Comparison of ENCODE assay signal across 21 cellular contexts in the genomic region with DNA sequence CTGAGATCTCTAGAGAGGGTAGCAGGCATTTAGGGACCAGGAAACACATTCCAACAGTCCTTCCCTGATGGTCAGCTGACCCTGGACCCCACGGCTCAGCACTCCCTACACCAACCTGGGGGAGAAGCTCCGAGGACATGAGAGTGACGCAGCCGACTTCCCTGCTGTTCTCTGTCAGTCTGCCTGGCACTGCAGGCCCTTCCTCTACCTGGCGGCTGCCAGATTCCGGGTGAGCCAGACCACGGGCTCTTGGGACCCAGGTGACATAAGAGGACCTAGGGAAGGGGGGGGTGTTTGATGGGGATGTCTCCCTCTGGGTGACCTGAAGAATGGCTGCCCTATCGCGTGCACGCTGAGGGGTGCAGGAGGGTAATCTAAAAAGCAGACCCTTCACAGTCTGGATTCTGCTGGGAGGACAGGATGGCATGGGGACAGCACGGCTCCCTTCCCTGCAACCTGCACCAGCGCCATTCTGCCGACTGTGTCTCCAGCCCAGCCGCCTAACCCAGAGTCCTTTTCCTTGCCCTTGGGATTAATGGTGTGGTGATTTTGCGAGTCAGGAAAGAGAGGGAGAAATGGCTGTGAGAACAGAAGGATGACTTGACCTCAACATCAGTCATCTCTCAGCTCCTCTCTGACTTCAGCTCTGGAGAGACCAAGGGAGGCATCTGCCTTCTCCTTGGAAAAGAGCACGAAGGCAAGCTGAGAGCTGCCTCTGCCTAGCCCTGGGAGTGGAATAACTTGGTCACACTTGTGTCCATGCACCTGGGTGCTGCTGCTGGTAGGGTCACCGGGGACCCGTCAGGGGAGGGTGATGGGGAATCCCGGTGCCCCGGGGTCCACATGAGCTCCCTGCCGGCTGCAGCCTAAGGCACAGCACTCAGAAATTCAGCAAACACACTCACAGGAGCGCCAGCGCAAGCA.
DNase-seq lines count a peak whose midpoint lies in the region; ATAC-seq, FAIRE-seq and TF ChIP-seq lines count a peak whose summit lies in the region.
"Had no signal": no experiment of that assay in that cellular context is flagged by ENCODE, and none has a peak within 500 bp of the region (broad histone marks: within the 10 kb centered on the region; RNA-seq: fewer than 3 reads in every experiment).

No MANE protein-coding gene starts in this region.

- H3K27me3 Mint-ChIP-seq in Caco-2 (ENCODE audit: insufficient read depth, unreplicated experiment), result no peaks in the 10 kb centered on the region
- H3K27me3 Mint-ChIP-seq in astrocyte (ENCODE audit: low read depth, unreplicated experiment), result peaks cover 8% of the 10 kb centered on the region
- H3K27me3 Mint-ChIP-seq: activated CD4-positive, alpha-beta memory T cell treated with anti-CD3 and anti-CD28 coated beads, Interleukin-2, amount 10 ng/mL, durations not matched to agents 7 days and 5 days; activated T-helper 17 cell treated with anti-CD3 and anti-CD28 coated beads, Interleukin-2, amount 50 U/mL, for 72 hours had no signal

- TF ChIP-seq POLR2A in sigmoid colon (IDR thresholded peaks at IDR 0.05), result no peak

- H3K27me3 ChIP-seq in Caco-2 (replicated peaks; ENCODE audit: control insufficient read depth, insufficient read depth, low read length), result no peaks in the 10 kb centered on the region
- H3K27me3 ChIP-seq in astrocyte (ENCODE audit: insufficient read depth, low read length), result no peaks in the 10 kb centered on the region
- H3K27me3 ChIP-seq in lower lobe of right lung (ENCODE audit: low read depth), result no peaks in the 10 kb centered on the region
- no peaks in the 10 kb centered on the region for H3K27me3 ChIP-seq in sigmoid colon
- H3K27me3 ChIP-seq: esophagus squamous epithelium had no signal

- POLR2A ChIA-PET in Caco-2 (lab: Charles Lee), result no interaction called here

- H3K4me1 Mint-ChIP-seq in Caco-2 (ENCODE audit: low read depth, unreplicated experiment), result peaks cover 6% of the 10 kb centered on the region
- H3K4me1 Mint-ChIP-seq in astrocyte (ENCODE audit: low read depth, unreplicated experiment), result peaks cover 11% of the 10 kb centered on the region
- H3K4me1 Mint-ChIP-seq: activated CD4-positive, alpha-beta memory T cell treated with anti-CD3 and anti-CD28 coated beads, Interleukin-2, amount 10 ng/mL, durations not matched to agents 7 days and 5 days; activated T-helper 17 cell treated with anti-CD3 and anti-CD28 coated beads, Interleukin-2, amount 50 U/mL, for 72 hours; stimulated activated memory B cell treated with anti-CD40 and anti-IgM and Interleukin-4, amounts not matched to agents 10 μg/mL and 1 μg/mL and 100 μg/mL, for 72 hours had no signal

- CTCF ChIA-PET in Caco-2 (lab: Charles Lee), result no interaction called here

- no peaks in the 10 kb centered on the region for H3K79me2 ChIP-seq in astrocyte (ENCODE audit: insufficient read depth, low read length)

- peaks cover 7% of the 10 kb centered on the region for H4K20me1 ChIP-seq in astrocyte (ENCODE audit: insufficient read depth, low read length)

- peak in 1 of 2 donors; percentile 40 for ATAC-seq in lower lobe of right lung
- ATAC-seq in HG02884 (IDR thresholded peaks at IDR 0.05; ENCODE audit: unreplicated experiment), result no peak
- ATAC-seq in GM18870 (IDR thresholded peaks at IDR 0.05; ENCODE audit: unreplicated experiment), result no peak
- ATAC-seq: activated T-helper 17 cell treated with anti-CD3 and anti-CD28 coated beads, Interleukin-2, amount 50 U/mL, for 72 hours; left lobe of liver; stimulated activated memory B cell treated with anti-CD40 and anti-IgM and Interleukin-4, amounts not matched to agents 10 μg/mL and 1 μg/mL and 100 μg/mL, for 72 hours had no signal

- peak overlapping the region; percentile 66 for H3K4me2 ChIP-seq in astrocyte (ENCODE audit: low read length)

- H3K4me3 Mint-ChIP-seq in Caco-2 (ENCODE audit: unreplicated experiment) (peak overlapping the region; percentile 71), astrocyte (ENCODE audit: unreplicated experiment) (no peak overlapping the region)
- H3K4me3 Mint-ChIP-seq: activated CD4-positive, alpha-beta memory T cell treated with anti-CD3 and anti-CD28 coated beads, Interleukin-2, amount 10 ng/mL, durations not matched to agents 7 days and 5 days; activated T-helper 17 cell treated with anti-CD3 and anti-CD28 coated beads, Interleukin-2, amount 50 U/mL, for 72 hours; stimulated activated memory B cell treated with anti-CD40 and anti-IgM and Interleukin-4, amounts not matched to agents 10 μg/mL and 1 μg/mL and 100 μg/mL, for 72 hours had no signal

- no TSS peak for BruUV-seq in Caco-2 (replicated peaks; lab: Mats Ljungman, UMichigan)

- H3K27ac ChIP-seq in astrocyte (ENCODE audit: low read depth, low read length) (no peak overlapping the region), lower lobe of right lung (no peak overlapping the region), sigmoid colon (peak overlapping the region; percentile 73 to 89 (median 84)), coronary artery (peak overlapping the region in 1 of 2 donors; percentile 84)
- H3K27ac ChIP-seq: skin epidermis had no signal

- H2AFZ ChIP-seq in astrocyte (ENCODE audit: low read depth, low read length), result no peak overlapping the region

- no peak for TF ChIP-seq EP300 in sigmoid colon (IDR thresholded peaks at IDR 0.05)

- H3K4me1 ChIP-seq in Caco-2 (peaks cover 16% of the 10 kb centered on the region), astrocyte (ENCODE audit: insufficient read depth, low read length) (peaks cover 17% of the 10 kb centered on the region), lower lobe of right lung (no peaks in the 10 kb centered on the region), sigmoid colon (peaks cover 0 to 68% (median 66%) of the 10 kb centered on the region in 4 donors)

- H3K36me3 ChIP-seq in Caco-2 (ENCODE audit: control insufficient read depth, insufficient read depth, low read length), result no peaks in the 10 kb centered on the region
- no peaks in the 10 kb centered on the region for H3K36me3 ChIP-seq in astrocyte (ENCODE audit: insufficient read depth, low read length)
- no peaks in the 10 kb centered on the region for H3K36me3 ChIP-seq in lower lobe of right lung
- H3K36me3 ChIP-seq in sigmoid colon, result peaks cover 0 to 3% (median 0%) of the 10 kb centered on the region in 4 donors
- H3K36me3 ChIP-seq: esophagus squamous epithelium had no signal

- H3K4me3 ChIP-seq in Caco-2 (ENCODE audit: low read depth, low read length), result no peak overlapping the region
- no peak overlapping the region for H3K4me3 ChIP-seq in astrocyte (ENCODE audit: insufficient read depth, low read depth, low read length)
- H3K4me3 ChIP-seq in lower lobe of right lung, result peak overlapping the region; percentile 11
- peak overlapping the region in 3 of 4 donors; percentile 19 to 36 (median 30) for H3K4me3 ChIP-seq in sigmoid colon
- no peak overlapping the region for H3K4me3 ChIP-seq in coronary artery
- H3K4me3 ChIP-seq: skin epidermis had no signal

- H3K9me3 Mint-ChIP-seq in Caco-2 (ENCODE audit: unreplicated experiment), result no peaks in the 10 kb centered on the region
- no peaks in the 10 kb centered on the region for H3K9me3 Mint-ChIP-seq in astrocyte (ENCODE audit: unreplicated experiment)
- H3K9me3 Mint-ChIP-seq: activated CD4-positive, alpha-beta memory T cell treated with anti-CD3 and anti-CD28 coated beads, Interleukin-2, amount 10 ng/mL, durations not matched to agents 7 days and 5 days; activated T-helper 17 cell treated with anti-CD3 and anti-CD28 coated beads, Interleukin-2, amount 50 U/mL, for 72 hours had no signal

- H3K9me3 ChIP-seq in Caco-2 (no peaks in the 10 kb centered on the region), astrocyte (ENCODE audit: insufficient read depth, low read depth, low read length) (no peaks in the 10 kb centered on the region), lower lobe of right lung (no peaks in the 10 kb centered on the region), sigmoid colon (no peaks in the 10 kb centered on the region)
- H3K9me3 ChIP-seq: esophagus squamous epithelium had no signal

- no peak overlapping the region for H3K9ac ChIP-seq in astrocyte (ENCODE audit: low read length)

- intact Hi-C loops in Caco-2 (cut with micrococcal nuclease; ENCODE audit: unreplicated experiment), result no loop called here
- intact Hi-C loops in lower lobe of right lung (cut with DNase I), result no loop called here
- intact Hi-C loops in sigmoid colon (cut with DNase I), result no loop called here

- 68 to 86% methylated on average over 23 of the region's 23 CpGs for WGBS in sigmoid colon, 2 donors

- H3K27ac Mint-ChIP-seq in Caco-2 (ENCODE audit: unreplicated experiment) (peak overlapping the region; percentile 61), astrocyte (ENCODE audit: unreplicated experiment) (no peak overlapping the region)
- H3K27ac Mint-ChIP-seq: activated CD4-positive, alpha-beta memory T cell treated with anti-CD3 and anti-CD28 coated beads, Interleukin-2, amount 10 ng/mL, durations not matched to agents 7 days and 5 days; activated T-helper 17 cell treated with anti-CD3 and anti-CD28 coated beads, Interleukin-2, amount 50 U/mL, for 72 hours; stimulated activated memory B cell treated with anti-CD40 and anti-IgM and Interleukin-4, amounts not matched to agents 10 μg/mL and 1 μg/mL and 100 μg/mL, for 72 hours had no signal

- no peaks in the 10 kb centered on the region for H3K36me3 Mint-ChIP-seq in Caco-2 (ENCODE audit: insufficient read depth, unreplicated experiment)
- H3K36me3 Mint-ChIP-seq in astrocyte (ENCODE audit: low read depth, unreplicated experiment), result peaks cover 7% of the 10 kb centered on the region
- H3K36me3 Mint-ChIP-seq: stimulated activated memory B cell treated with anti-CD40 and anti-IgM and Interleukin-4, amounts not matched to agents 10 μg/mL and 1 μg/mL and 100 μg/mL, for 72 hours had no signal

- no peak for FAIRE-seq in astrocyte (lab: Jason Lieb, UNC)
- FAIRE-seq: D721Med, TTC549 had no signal

- no peak for DNase-seq in Caco-2
- no peak for DNase-seq in astrocyte (ENCODE audit: low read depth)
- peak; percentile 26 for DNase-seq in lower lobe of right lung
- DNase-seq in sigmoid colon, result no peak
- no peak for DNase-seq in activated CD8-positive, alpha-beta memory T cell treated with anti-CD3 and anti-CD28 coated beads for 24 hours
- no peak for DNase-seq in coronary artery (ENCODE audit: low spot score)
- DNase-seq: activated CD4-positive, alpha-beta memory T cell treated with anti-CD3 and anti-CD28 coated beads, Interleukin-2, amount 10 ng/mL, durations not matched to agents 7 days and 5 days; amniotic stem cell; cortex of kidney; esophagus squamous epithelium; MV-4-11; NCI-H2107; NCI-H774 had no signal

- TF ChIP-seq CTCF in Caco-2 (IDR thresholded peaks at IDR 0.05; ENCODE audit: insufficient read depth in 1 of 2, low read depth in 1 of 2, low read length in 1 of 2, severe bottlenecking in 1 of 2, unreplicated experiment in 1 of 2) (no peak), astrocyte (IDR thresholded peaks at IDR 0.05; ENCODE audit: insufficient read depth, low read depth, low read length) (no peak), lower lobe of right lung (IDR thresholded peaks at IDR 0.05) (no peak), sigmoid colon (IDR thresholded peaks at IDR 0.05) (no peak), coronary artery (IDR thresholded peaks at IDR 0.05) (no peak)

Comparison
In these comparisons a context has a peak if more than half of its experiments do, and no peak if none do; other contexts are left out.
1. H3K4me3 ChIP-seq: peak in lower lobe of right lung (single experiment) and sigmoid colon (3 of 4); none in Caco-2 (single experiment), astrocyte (single experiment) and coronary artery (single experiment).
2. H3K27ac ChIP-seq: peak in sigmoid colon (4 of 4); none in astrocyte (single experiment) and lower lobe of right lung (single experiment).